Comparison of ENCODE assay signal across 7 cellular contexts in genomic region chr1:210228158-210228557, GRCh38. TPM values are rescaled to one million over a fixed set of nuclear protein-coding genes. Genes with fewer than 3 reads are reported as not detected.
"Had no signal": no experiment of that assay in that cellular context is flagged by ENCODE, and none has a peak within 500 bp of the region (broad histone marks: within the 10 kb centered on the region; RNA-seq: fewer than 3 reads in every experiment).

No MANE protein-coding gene starts in this region.

- DNase-seq: GF-D8 had no signal

- ATAC-seq: GM12878 had no signal

- H3K4me3 ChIP-seq: GM12878 had no signal

- FAIRE-seq: G401.6, GM12878, GM12891, GM12892, GM18507, GM19239 had no signal

RNA-seq across cellular contexts. Expression of gene SERTAD4, which starts 4.4 kb away (rescaled TPM):
- total RNA-seq: GM12878 had no signal
- polyA plus RNA-seq: GM12878 had no signal
